ENCODE assay signal across 23 cellular contexts in genomic region chr4:77917075-77917474, GRCh38. TPM values are rescaled to one million over a fixed set of nuclear protein-coding genes. Genes with fewer than 3 reads are reported as not detected.
DNase-seq lines count a peak whose midpoint lies in the region; FAIRE-seq and TF ChIP-seq lines count a peak whose summit lies in the region.
"Had no signal": no experiment of that assay in that cellular context is flagged by ENCODE, and none has a peak within 500 bp of the region (broad histone marks: within the 10 kb centered on the region; RNA-seq: fewer than 3 reads in every experiment).

No MANE protein-coding gene starts in this region.

- no peaks in the 10 kb centered on the region; the same call in 1 of the 2 replicates for H3K9me2 ChIP-seq in GM23248 (ENCODE audit: insufficient read depth)

- 81 to 82% methylated on average over 2 of the region's 2 CpGs for WGBS in GM23248 (ENCODE audit: low coverage in 1 of 2, low lambda C conversion rate in 2 of 2, missing lambda C conversion rate in 2 of 2), 2 experiments

- no peak overlapping the region for H3K9ac ChIP-seq in GM23248

- no peaks in the 10 kb centered on the region for H3K27me3 ChIP-seq in dorsolateral prefrontal cortex
- no peaks in the 10 kb centered on the region for H3K27me3 ChIP-seq in GM23248 (replicated peaks; ENCODE audit: insufficient read depth)
- H3K27me3 ChIP-seq: heart right ventricle, neutrophil, upper lobe of left lung had no signal

- H2AFZ ChIP-seq in GM23248: no peak overlapping the region

- no peak for TF ChIP-seq CTCF in nephron progenitor cell (IDR thresholded peaks at IDR 0.05)
- TF ChIP-seq CTCF in dorsolateral prefrontal cortex (IDR thresholded peaks at IDR 0.05 in 54 of 56, conservative IDR thresholded peaks at IDR 0.05 in 2 of 56; ENCODE audit: low read depth in 1 of 56, partially characterized antibody in 56 of 56): no peak

- no peaks in the 10 kb centered on the region for H3K4me1 Mint-ChIP-seq in nephron progenitor cell
- peaks cover 0 to 1% of the 10 kb centered on the region in 2 donors for H3K4me1 Mint-ChIP-seq in immature natural killer cell

- peaks cover 18% of the 10 kb centered on the region for H3K4me1 ChIP-seq in GM23248 (ENCODE audit: insufficient read depth)

- H3K27me3 Mint-ChIP-seq in nephron progenitor cell (ENCODE audit: low read depth, poor library complexity): no peaks in the 10 kb centered on the region
- no peaks in the 10 kb centered on the region for H3K27me3 Mint-ChIP-seq in immature natural killer cell (ENCODE audit: low read depth in 3 of 3)
- H3K27me3 Mint-ChIP-seq: activated CD4-positive, alpha-beta T cell treated with anti-CD3 and anti-CD28 coated beads, Interleukin-2, amount 10 ng/mL, durations not matched to agents 7 days and 5 days; T-cell had no signal

- DNase-seq in GM19239 (ENCODE audit: insufficient read length, low spot score): no peak
- peak; percentile 70 for DNase-seq in NCI-H1436 treated with DMSO at 0.1 percent for 48 hours (lab: John Stamatoyannopoulos, UW)
- peak; percentile 85 for DNase-seq in NCI-H748 treated with DMSO at 0.1 percent for 48 hours (lab: John Stamatoyannopoulos, UW)
- no peak for DNase-seq in nephron progenitor cell
- no peak for DNase-seq in dorsolateral prefrontal cortex
- DNase-seq in GM23248: no peak
- no peak for DNase-seq in immature natural killer cell
- DNase-seq: activated CD4-positive, alpha-beta T cell treated with anti-CD3 and anti-CD28 coated beads, Interleukin-2, amount 10 ng/mL, durations not matched to agents 7 days and 5 days; activated CD8-positive, alpha-beta memory T cell treated with anti-CD3 and anti-CD28 coated beads, Interleukin-2, amount 50 U/mL, for 48 hours; AML-193; cortex of kidney; heart right ventricle; lower lobe of right lung; NCI-H1048; NCI-H446 treated with DMSO at 0.1 percent for 48 hours; OCI-M1; retina; stimulated activated CD4-positive, alpha-beta T cell treated with anti-CD3 and anti-CD28 coated beads, Interleukin-4, amount 100 ng/mL, for 4 hours; T-cell had no signal

- no peaks in the 10 kb centered on the region for H3K79me2 ChIP-seq in GM23248 (ENCODE audit: insufficient read depth)

- intact Hi-C loops in dorsolateral prefrontal cortex (cut with DNase I): no loop called here

- H3K36me3 ChIP-seq in GM23248 (ENCODE audit: low read depth): 0 out of 2 replicates have a peak, but pooled peaks cover 2% of the 10 kb centered on the region
- H3K36me3 ChIP-seq: lower lobe of right lung, neutrophil, upper lobe of left lung had no signal

- peak overlapping the region; percentile 3 for H3K27ac Mint-ChIP-seq in nephron progenitor cell
- no peak overlapping the region for H3K27ac Mint-ChIP-seq in immature natural killer cell
- H3K27ac Mint-ChIP-seq: activated CD4-positive, alpha-beta T cell treated with anti-CD3 and anti-CD28 coated beads, Interleukin-2, amount 10 ng/mL, durations not matched to agents 7 days and 5 days had no signal

- no peaks in the 10 kb centered on the region for H4K20me1 ChIP-seq in GM23248 (ENCODE audit: insufficient read depth)

- peaks cover 26% of the 10 kb centered on the region for H3F3A ChIP-seq in GM23248 (ENCODE audit: insufficient read depth)

- no peak overlapping the region for H3K4me2 ChIP-seq in GM23248 (ENCODE audit: unreplicated experiment)

- H3K27ac ChIP-seq in dorsolateral prefrontal cortex (no peak overlapping the region), GM23248 (no peak overlapping the region)
- H3K27ac ChIP-seq: heart right ventricle, lower lobe of right lung, neutrophil, upper lobe of left lung had no signal

- FAIRE-seq in GM19239 (lab: Jason Lieb, UNC): peak; percentile 31
- FAIRE-seq: bronchial epithelial cell, HTR-8/SVneo had no signal

- no peaks in the 10 kb centered on the region for H3K9me3 ChIP-seq in GM23248 (ENCODE audit: low read depth)
- H3K9me3 ChIP-seq: heart right ventricle, lower lobe of right lung, neutrophil, upper lobe of left lung had no signal

- H3K4me3 ChIP-seq in dorsolateral prefrontal cortex (no peak overlapping the region), GM23248 (no peak overlapping the region)
- H3K4me3 ChIP-seq: heart right ventricle, lower lobe of right lung, upper lobe of left lung had no signal

- H3K4me3 Mint-ChIP-seq in nephron progenitor cell (no peak overlapping the region), immature natural killer cell (no peak overlapping the region)
- H3K4me3 Mint-ChIP-seq: activated CD4-positive, alpha-beta T cell treated with anti-CD3 and anti-CD28 coated beads, Interleukin-2, amount 10 ng/mL, durations not matched to agents 7 days and 5 days; T-cell had no signal

- H3K9me3 Mint-ChIP-seq in nephron progenitor cell (no peaks in the 10 kb centered on the region), immature natural killer cell (no peaks in the 10 kb centered on the region)

- peaks cover 28% of the 10 kb centered on the region for H3K36me3 Mint-ChIP-seq in nephron progenitor cell (ENCODE audit: low read depth)
- H3K36me3 Mint-ChIP-seq in immature natural killer cell: peaks cover 3 to 23% (median 13%) of the 10 kb centered on the region in 3 donors

- in situ Hi-C loops in GM23248 (cut with MboI): no loop called here

RNA-seq across cellular contexts. Expression of gene MRPL1, which starts 54.4 kb away (rescaled TPM):
- total RNA-seq in dorsolateral prefrontal cortex: 10 to 100 TPM; 11.6 to 51.3 (median 28.4) TPM
- total RNA-seq in GM23248 (2014; rRNA removed; shearing (Covaris generic)): 18.0 and 21.7 TPM in 2 replicates
- polyA plus RNA-seq in GM23248 (2016; fragmentation: Nextera tagmentation; extraction: Ambion mirVana) (21.5 and 23.2 TPM in 2 replicates), immature natural killer cell (10 to 100 TPM; 18.1 to 33.2 (median 24.4) TPM)

Comparison
In these comparisons a context has a peak if more than half of its experiments do, and no peak if none do; other contexts are left out.
1. DNase-seq: peak in NCI-H1436 treated with DMSO at 0.1 percent for 48 hours (single experiment) and NCI-H748 treated with DMSO at 0.1 percent for 48 hours (single experiment); none in GM19239 (single experiment), nephron progenitor cell (single experiment), dorsolateral prefrontal cortex (0 of 10), GM23248 (single experiment) and immature natural killer cell (0 of 3).